In genomic region chr16:27253526-27253930, GRCh38 we compare ENCODE assay signal across 10 cellular contexts. TPM values are rescaled to one million over a fixed set of nuclear protein-coding genes. Genes with fewer than 3 reads are reported as not detected.
DNase-seq lines count a peak whose midpoint lies in the region; ATAC-seq, FAIRE-seq and TF ChIP-seq lines count a peak whose summit lies in the region.
"Had no signal": no experiment of that assay in that cellular context is flagged by ENCODE, and none has a peak within 500 bp of the region (broad histone marks: within the 10 kb centered on the region; RNA-seq: fewer than 3 reads in every experiment).

No MANE protein-coding gene starts in this region.

- TF ChIP-seq CTCF in heart left ventricle (IDR thresholded peaks at IDR 0.05) = no peak
- TF ChIP-seq CTCF in left ventricle myocardium inferior (IDR thresholded peaks at IDR 0.05; ENCODE audit: borderline replicate concordance) = no peak
- no peak for TF ChIP-seq CTCF in ascending aorta (IDR thresholded peaks at IDR 0.05)
- TF ChIP-seq CTCF in HepG2 (CRISPR knock-in tag; IDR thresholded peaks at IDR 0.05) = no peak
- TF ChIP-seq CTCF in Calu3 (IDR thresholded peaks at IDR 0.05; ENCODE audit: unreplicated experiment) = no peak

- H3K79me2 ChIP-seq in HepG2 (ENCODE audit: insufficient read depth, low read length) = no peaks in the 10 kb centered on the region

- H3K9ac ChIP-seq in HepG2 (ENCODE audit: insufficient read depth, low read depth, low read length) = no peak overlapping the region

- 81 to 94% (median 90%) methylated on average over 6 of the region's 6 CpGs for WGBS in heart left ventricle, 4 donors
- 97% methylated on average over 6 of the region's 6 CpGs for WGBS in HepG2 (ENCODE audit: low lambda C conversion rate)
- 62 to 67% methylated on average over 6 of the region's 6 CpGs for WGBS in aorta, 2 donors

- peaks cover 14% of the 10 kb centered on the region for H3K36me3 Mint-ChIP-seq in Calu3 (ENCODE audit: insufficient read depth, unreplicated experiment)

- CTCF ChIA-PET in HepG2 (lab: Yijun Ruan, JAX; ENCODE audit: low intra/inter-chr PET ratio, low total read pairs) (no interaction called here), Calu3 (lab: Charles Lee) (interaction anchor here (0.9 kb wide), 1 partner anchor 10 kb away, joined by 3 read pairs; no protein-coding TSS in a partner anchor)

- ATAC-seq in heart left ventricle = peak; percentile 60 to 76 (median 68)
- no peak for ATAC-seq in HepG2
- peak; percentile 86 for ATAC-seq in aorta (ENCODE audit: low FRiP score)

- H3K4me1 ChIP-seq in heart left ventricle (peaks cover 0 to 24% (median 8%) of the 10 kb centered on the region in 12 donors), left ventricle myocardium inferior (peaks cover 25% of the 10 kb centered on the region), ascending aorta (peaks cover 0 to 11% of the 10 kb centered on the region in 2 donors), HepG2 (ENCODE audit: insufficient read depth, low read length) (peaks cover 14% of the 10 kb centered on the region), aorta (ENCODE audit: control insufficient read depth in 1 of 2, insufficient read depth in 2 of 2, low read length in 2 of 2) (no peaks in the 10 kb centered on the region)

- TF ChIP-seq POLR2A in heart left ventricle (IDR thresholded peaks at IDR 0.05) (no peak), HepG2 (IDR thresholded peaks at IDR 0.05; ENCODE audit: insufficient read depth in 1 of 2, low read depth in 2 of 2, low read length in 2 of 2) (no peak)

- H3K27me3 ChIP-seq in heart left ventricle (no peaks in the 10 kb centered on the region), left ventricle myocardium inferior (ENCODE audit: low read depth) (no peaks in the 10 kb centered on the region), ascending aorta (no peaks in the 10 kb centered on the region), HepG2 (ENCODE audit: control insufficient read depth in 1 of 2, insufficient read depth in 2 of 2, low read length in 2 of 2) (no peaks in the 10 kb centered on the region), aorta (ENCODE audit: control insufficient read depth in 1 of 2, insufficient read depth in 2 of 2, low read length in 1 of 2) (no peaks in the 10 kb centered on the region)

- no peak overlapping the region for H2AFZ ChIP-seq in HepG2 (ENCODE audit: low read length)

- H3K4me2 ChIP-seq in HepG2 (ENCODE audit: low read depth, low read length) = no peak overlapping the region

- H3K4me3 Mint-ChIP-seq in Calu3 (ENCODE audit: low read depth, unreplicated experiment) = no peak overlapping the region

- H3K9me3 ChIP-seq in heart left ventricle (no peaks in the 10 kb centered on the region), left ventricle myocardium inferior (replicated peaks) (no peaks in the 10 kb centered on the region), ascending aorta (no peaks in the 10 kb centered on the region), HepG2 (ENCODE audit: low read length) (no peaks in the 10 kb centered on the region), aorta (ENCODE audit: control insufficient read depth, low read length) (no peaks in the 10 kb centered on the region)

- intact Hi-C loops in heart left ventricle (cut with DNase I) (no loop called here), left ventricle myocardium inferior (cut with micrococcal nuclease) (no loop called here), ascending aorta (cut with DNase I) (no loop called here), HepG2 (cut with micrococcal nuclease; ENCODE audit: unreplicated experiment) (no loop called here), aorta (cut with DNase I) (no loop called here), Calu3 (cut with micrococcal nuclease; ENCODE audit: unreplicated experiment) (no loop called here)

- H3K36me3 ChIP-seq in heart left ventricle (peaks cover 0 to 32% (median 20%) of the 10 kb centered on the region in 9 donors), left ventricle myocardium inferior (peaks cover 23% of the 10 kb centered on the region), ascending aorta (peaks cover 0 to 30% of the 10 kb centered on the region in 2 donors), HepG2 (replicated peaks in 1 of 2; ENCODE audit: control insufficient read depth in 1 of 2, insufficient read depth in 2 of 2, low read length in 2 of 2) (peaks cover 6 to 16% of the 10 kb centered on the region in 2 experiments; a peak in 4 of 5 replicates), aorta (ENCODE audit: control insufficient read depth in 1 of 2, insufficient read depth in 2 of 2, low read length in 1 of 2) (peaks cover 2 to 4% of the 10 kb centered on the region in 2 donors)

- H3K4me1 Mint-ChIP-seq in Calu3 (ENCODE audit: low read depth, unreplicated experiment) = peaks cover 30% of the 10 kb centered on the region

- in situ Hi-C loops in HepG2 (cut with HindIII; ENCODE audit: extremely low pct_ligation_motif_present, low pct_unique_long_range_greater_than_20kb) = no loop called here

- no peaks in the 10 kb centered on the region for H4K20me1 ChIP-seq in HepG2 (ENCODE audit: insufficient read depth, low read length)

- H3K27ac ChIP-seq in heart left ventricle = peak overlapping the region in 5 of 12 donors; percentile 4 to 61 (median 37)
- H3K27ac ChIP-seq in left ventricle myocardium inferior (replicated peaks) = no peak overlapping the region
- peak overlapping the region; percentile 57 to 61 for H3K27ac ChIP-seq in ascending aorta
- H3K27ac ChIP-seq in HepG2 (ENCODE audit: extremely low read length, insufficient read depth, low read length) = no peak overlapping the region
- H3K27ac ChIP-seq in aorta (ENCODE audit: low read depth in 1 of 2, low read length in 2 of 2) = no peak overlapping the region
- H3K27ac ChIP-seq: SK-N-MC had no signal

- no peak overlapping the region for H3K27ac Mint-ChIP-seq in Calu3 (ENCODE audit: unreplicated experiment)

- DNase-seq in heart left ventricle (no peak), left ventricle myocardium inferior (no peak), ascending aorta (ENCODE audit: low spot score in 2 of 2) (no peak), HepG2 (ENCODE audit: low spot score) (no peak), aorta (no peak), Calu3 (no peak), occipital lobe (lab: John Stamatoyannopoulos, UW) (no peak), NCI-H2029 treated with DMSO at 0.1 percent for 48 hours (lab: John Stamatoyannopoulos, UW) (no peak)

- no peak for FAIRE-seq in HepG2 (lab: Jason Lieb, UNC)
- FAIRE-seq: G401.6 had no signal

- no peak overlapping the region for H3K4me3 ChIP-seq in heart left ventricle
- H3K4me3 ChIP-seq in left ventricle myocardium inferior = no peak overlapping the region
- no peak overlapping the region for H3K4me3 ChIP-seq in ascending aorta
- H3K4me3 ChIP-seq in HepG2 (replicated peaks in 1 of 3; ENCODE audit: insufficient read depth in 1 of 3, low read depth in 2 of 3, low read length in 3 of 3) = no peak overlapping the region
- no peak overlapping the region for H3K4me3 ChIP-seq in aorta (ENCODE audit: low read length in 2 of 2)
- H3K4me3 ChIP-seq: SK-N-MC had no signal

- TF ChIP-seq RAD21 in HepG2 (CRISPR knock-in tag; IDR thresholded peaks at IDR 0.05) = no peak

- BruUV-seq in HepG2 (replicated peaks; lab: Mats Ljungman, UMichigan) = no TSS peak
- BruUV-seq in Calu3 (replicated peaks; lab: Mats Ljungman, UMichigan) = no TSS peak

- POLR2A ChIA-PET in HepG2 (lab: Yijun Ruan, JAX) = no interaction called here

- H3K9me3 Mint-ChIP-seq in Calu3 (ENCODE audit: low read depth, unreplicated experiment) = no peaks in the 10 kb centered on the region

- no peaks in the 10 kb centered on the region for H3K27me3 Mint-ChIP-seq in Calu3 (ENCODE audit: unreplicated experiment)

- no peak for TF ChIP-seq EP300 in HepG2 (IDR thresholded peaks at IDR 0.05; ENCODE audit: low read depth in 2 of 2, low read length in 2 of 2)
- TF ChIP-seq EP300 in HepG2 (CRISPR knock-in tag; IDR thresholded peaks at IDR 0.05; ENCODE audit: borderline replicate concordance) = no peak

RNA-seq across cellular contexts. Expression of gene NSMCE1, which starts 15.0 kb away (rescaled TPM):
- total RNA-seq in heart left ventricle (10 to 100 TPM; 29.6 to 48.7 (median 36.8) TPM), left ventricle myocardium inferior (38.6 TPM), ascending aorta (6.8 TPM), HepG2 (2016; rRNA removed; fragmentation: Illumina TruSeq; extraction: Trizol) (52.9 and 53.2 TPM in 2 replicates), aorta (10 to 100 TPM; 34.6 to 39.1 TPM), Calu3 (2022) (74.9 and 83.2 TPM in 2 replicates), occipital lobe (26.4 TPM)
- polyA plus RNA-seq in heart left ventricle (10 to 100 TPM; 38.2 to 40.1 TPM), HepG2 (2011; rRNA removed) (42.7 and 43.5 TPM in 2 replicates), aorta (10 to 100 TPM; 71.0 to 74.2 TPM)
- 17.2 and 19.5 TPM in 2 replicates for total RNA-seq in HepG2 (2016; cell fraction: cytosol; rRNA removed; fragmentation: Illumina TruSeq; extraction: Trizol; ENCODE audit: low read depth)
- 55.4 and 56.5 TPM in 2 replicates for total RNA-seq in HepG2 (2016; cell fraction: insoluble cytoplasmic fraction; rRNA removed; fragmentation: Illumina TruSeq; extraction: Trizol)
- 25.5 and 27.7 TPM in 2 replicates for total RNA-seq in HepG2 (2016; cell fraction: membrane; rRNA removed; fragmentation: Illumina TruSeq; extraction: Trizol)
- 28.0 and 30.5 TPM in 2 replicates for total RNA-seq in HepG2 (2016; cell fraction: nucleus; rRNA removed; fragmentation: Illumina TruSeq; extraction: Trizol)
- polyA plus RNA-seq in HepG2 (2011; cell fraction: cytosol; rRNA removed) = 43.3 and 48.1 TPM in 2 replicates
- 9.6 and 20.1 TPM in 2 replicates for polyA plus RNA-seq in HepG2 (2011; cell fraction: nucleus; rRNA removed)
- 63.6 and 69.8 TPM in 2 replicates for polyA plus RNA-seq in HepG2 (2012)
- polyA plus RNA-seq in HepG2 (2016; cell fraction: cytosol; fragmentation: Illumina TruSeq; extraction: Trizol; ENCODE audit: low read depth) = 16.5 and 23.5 TPM in 2 replicates
- polyA plus RNA-seq in HepG2 (2016; cell fraction: insoluble cytoplasmic fraction; fragmentation: Illumina TruSeq; extraction: Trizol; ENCODE audit: low read depth) = 55.4 and 59.8 TPM in 2 replicates
- 23.1 and 25.4 TPM in 2 replicates for polyA plus RNA-seq in HepG2 (2016; cell fraction: membrane; fragmentation: Illumina TruSeq; extraction: Trizol; ENCODE audit: low read depth)
- polyA plus RNA-seq in HepG2 (2016; cell fraction: nucleus; fragmentation: Illumina TruSeq; extraction: Trizol; ENCODE audit: insufficient read depth, low read depth) = 58.1 and 59.0 TPM in 2 replicates
- polyA minus RNA-seq in HepG2 (2011; rRNA and poly(A)+ RNA removed; ENCODE audit: low replicate concordance) = 68.2 and 105 TPM in 2 replicates
- polyA minus RNA-seq in HepG2 (2011; cell fraction: cytosol; rRNA and poly(A)+ RNA removed) = 19.2 and 19.6 TPM in 2 replicates
- polyA minus RNA-seq in HepG2 (2011; cell fraction: nucleus; rRNA and poly(A)+ RNA removed) = 12.1 and 29.7 TPM in 2 replicates

RNA-seq across cellular contexts. Expression of gene KDM8, which starts 50.2 kb away (rescaled TPM):
- total RNA-seq in heart left ventricle (1 to 10 TPM; 2.0 to 8.4 (median 3.5) TPM), left ventricle myocardium inferior (3.2 TPM), ascending aorta (55.5 TPM), HepG2 (2016; rRNA removed; fragmentation: Illumina TruSeq; extraction: Trizol) (5.2 and 8.6 TPM in 2 replicates), aorta (1 to 10 TPM; 4.3 to 5.6 TPM), Calu3 (2022) (8.4 and 10.2 TPM in 2 replicates), occipital lobe (1.9 TPM)
- polyA plus RNA-seq in heart left ventricle (1 to 10 TPM; 1.4 to 3.9 TPM), HepG2 (2011; rRNA removed) (3.3 and 4.0 TPM in 2 replicates), aorta (1 to 10 TPM; 7.0 to 7.4 TPM)
- 4.8 and 8.6 TPM in 2 replicates for total RNA-seq in HepG2 (2016; cell fraction: cytosol; rRNA removed; fragmentation: Illumina TruSeq; extraction: Trizol; ENCODE audit: low read depth)
- 6.8 and 8.9 TPM in 2 replicates for total RNA-seq in HepG2 (2016; cell fraction: insoluble cytoplasmic fraction; rRNA removed; fragmentation: Illumina TruSeq; extraction: Trizol)
- total RNA-seq in HepG2 (2016; cell fraction: membrane; rRNA removed; fragmentation: Illumina TruSeq; extraction: Trizol) = 5.4 and 6.5 TPM in 2 replicates
- total RNA-seq in HepG2 (2016; cell fraction: nucleus; rRNA removed; fragmentation: Illumina TruSeq; extraction: Trizol) = 10.5 and 11.8 TPM in 2 replicates
- 1.7 and 1.8 TPM in 2 replicates for polyA plus RNA-seq in HepG2 (2011; cell fraction: cytosol; rRNA removed)
- 18.0 and 23.0 TPM in 2 replicates for polyA plus RNA-seq in HepG2 (2011; cell fraction: nucleus; rRNA removed)
- 3.3 and 3.7 TPM in 2 replicates for polyA plus RNA-seq in HepG2 (2012)
- polyA plus RNA-seq in HepG2 (2016; cell fraction: cytosol; fragmentation: Illumina TruSeq; extraction: Trizol; ENCODE audit: low read depth) = 1.4 and 2.0 TPM in 2 replicates
- polyA plus RNA-seq in HepG2 (2016; cell fraction: insoluble cytoplasmic fraction; fragmentation: Illumina TruSeq; extraction: Trizol; ENCODE audit: low read depth) = 8.2 and 9.2 TPM in 2 replicates
- polyA plus RNA-seq in HepG2 (2016; cell fraction: membrane; fragmentation: Illumina TruSeq; extraction: Trizol; ENCODE audit: low read depth) = 2.7 and 2.8 TPM in 2 replicates
- 14.1 and 16.6 TPM in 2 replicates for polyA plus RNA-seq in HepG2 (2016; cell fraction: nucleus; fragmentation: Illumina TruSeq; extraction: Trizol; ENCODE audit: insufficient read depth, low read depth)
- polyA minus RNA-seq in HepG2 (2011; rRNA and poly(A)+ RNA removed; ENCODE audit: low replicate concordance) = 8.5 and 15.7 TPM in 2 replicates
- polyA minus RNA-seq in HepG2 (2011; cell fraction: cytosol; rRNA and poly(A)+ RNA removed) = 1.7 and 2.4 TPM in 2 replicates
- polyA minus RNA-seq in HepG2 (2011; cell fraction: nucleus; rRNA and poly(A)+ RNA removed) = 13.1 and 14.7 TPM in 2 replicates

Comparison
In these comparisons a context has a peak if more than half of its experiments do, and no peak if none do; other contexts are left out.
1. H3K27ac ChIP-seq: peak in ascending aorta (2 of 2); none in left ventricle myocardium inferior (single experiment), HepG2 (single experiment) and aorta (0 of 2).